ENCODE assay signal across 24 cellular contexts in genomic region chr3:129018751-129019150, GRCh38. TPM values are rescaled to one million over a fixed set of nuclear protein-coding genes. Genes with fewer than 3 reads are reported as not detected.
DNase-seq lines count a peak whose midpoint lies in the region; ATAC-seq, FAIRE-seq and TF ChIP-seq lines count a peak whose summit lies in the region.
"Had no signal": no experiment of that assay in that cellular context is flagged by ENCODE, and none has a peak within 500 bp of the region (broad histone marks: within the 10 kb centered on the region; RNA-seq: fewer than 3 reads in every experiment).

No MANE protein-coding gene starts in this region.

- H3K27me3 ChIP-seq in right atrium auricular region (no peaks in the 10 kb centered on the region), upper lobe of right lung (no peaks in the 10 kb centered on the region)
- H3K27me3 ChIP-seq: adrenal gland, vagina had no signal

- H3K36me3 ChIP-seq in right atrium auricular region: no peaks in the 10 kb centered on the region
- no peaks in the 10 kb centered on the region for H3K36me3 ChIP-seq in upper lobe of right lung
- H3K36me3 ChIP-seq: adrenal gland, vagina had no signal

- no peak for TF ChIP-seq CTCF in right atrium auricular region (IDR thresholded peaks at IDR 0.05)
- TF ChIP-seq CTCF in chondrocyte (IDR thresholded peaks at IDR 0.05): no peak
- no peak for TF ChIP-seq CTCF in upper lobe of right lung (IDR thresholded peaks at IDR 0.05)
- no peak for TF ChIP-seq CTCF in D721Med (IDR thresholded peaks at IDR 0.05; ENCODE audit: insufficient read depth, missing control alignments)

- H3K27ac Mint-ChIP-seq in chondrocyte (ENCODE audit: unreplicated experiment): no peak overlapping the region

- no peaks in the 10 kb centered on the region for H3K9me3 ChIP-seq in right atrium auricular region
- H3K9me3 ChIP-seq in upper lobe of right lung: no peaks in the 10 kb centered on the region
- H3K9me3 ChIP-seq: adrenal gland, SK-N-SH, vagina had no signal

- H3K9me3 Mint-ChIP-seq in chondrocyte (ENCODE audit: low read depth): peaks cover 2% of the 10 kb centered on the region

- no peak for FAIRE-seq in D721Med (lab: Jason Lieb, UNC)
- FAIRE-seq: GM18507, RCC 7860 had no signal

- peaks cover 5% of the 10 kb centered on the region for H3K4me1 Mint-ChIP-seq in chondrocyte (ENCODE audit: low read depth)

- peak; percentile 51 for DNase-seq in Right ventricle myocardium inferior (ENCODE audit: missing footprints)
- no peak for DNase-seq in right atrium auricular region (ENCODE audit: low spot score)
- peak; percentile 54 for DNase-seq in chondrocyte (ENCODE audit: low spot score)
- peak; percentile 52 for DNase-seq in myocyte (ENCODE audit: low read depth)
- DNase-seq in upper lobe of right lung: no peak
- DNase-seq in NCI-H1694 treated with DMSO at 0.1 percent for 48 hours (lab: John Stamatoyannopoulos, UW): no peak
- no peak for DNase-seq in D721Med (ENCODE audit: insufficient read length, low spot score)
- DNase-seq: activated CD4-positive, alpha-beta T cell treated with anti-CD3 and anti-CD28 coated beads for 1 hour; adrenal gland; erythroblast; foreskin melanocyte; midbrain; NCI-H1105; NCI-H510A; SK-N-SH; stimulated activated CD4-positive, alpha-beta T cell treated with anti-CD3 and anti-CD28 coated beads, Interleukin-4, amount 100 ng/mL, for 4 hours had no signal

- peaks cover 5% of the 10 kb centered on the region for H3K27me3 Mint-ChIP-seq in chondrocyte (ENCODE audit: low read depth)

- no peaks in the 10 kb centered on the region for H3K36me3 Mint-ChIP-seq in chondrocyte (ENCODE audit: low read depth)

- H3K27ac ChIP-seq in right atrium auricular region (no peak overlapping the region), upper lobe of right lung (peak overlapping the region; percentile 86)
- H3K27ac ChIP-seq: adrenal gland, vagina had no signal

- H3K4me1 ChIP-seq in right atrium auricular region (peaks cover 0 to 75% of the 10 kb centered on the region in 2 donors), upper lobe of right lung (peaks cover 58% of the 10 kb centered on the region)

- H3K4me3 ChIP-seq in right atrium auricular region (no peak overlapping the region), upper lobe of right lung (no peak overlapping the region)
- H3K4me3 ChIP-seq: adrenal gland, vagina had no signal

- intact Hi-C loops in Right ventricle myocardium inferior (cut with DNase I): no loop called here
- intact Hi-C loops in upper lobe of right lung (cut with DNase I): no loop called here

- no peak overlapping the region for H3K4me3 Mint-ChIP-seq in chondrocyte (ENCODE audit: unreplicated experiment)

- ATAC-seq in Right ventricle myocardium inferior (no peak), upper lobe of right lung (no peak), HG03342 (IDR thresholded peaks at IDR 0.05; ENCODE audit: unreplicated experiment) (no peak)

RNA-seq across cellular contexts. Expression of gene EFCC1, which starts 17.6 kb away (rescaled TPM):
- total RNA-seq in Right ventricle myocardium inferior: 2.3 TPM
- total RNA-seq in right atrium auricular region: 1 to 10 TPM; 1.2 to 1.5 TPM
- total RNA-seq in chondrocyte: 0.13 TPM in 1 of 3 replicates, not detected in the others
- total RNA-seq in myocyte: 1.6 and 4.6 TPM in 2 replicates
- 1.6 TPM for polyA plus RNA-seq in myocyte (2012)
- 17.2 TPM for total RNA-seq in upper lobe of right lung
- total RNA-seq: A673 had no signal
- polyA plus RNA-seq: BJ, SK-N-SH had no signal

RNA-seq across cellular contexts. Expression of gene CFAP92, which starts 24.9 kb away (rescaled TPM):
- total RNA-seq in Right ventricle myocardium inferior (0.49 TPM), right atrium auricular region (not detected), chondrocyte (not detected in 3 replicates), myocyte (0.05 and 0.08 TPM in 2 replicates), upper lobe of right lung (1.9 TPM)
- 0.64 TPM for polyA plus RNA-seq in myocyte (2012)
- total RNA-seq: A673, vagina had no signal
- polyA plus RNA-seq: BJ, SK-N-SH had no signal

RNA-seq across cellular contexts. Expression of gene GP9, which starts 41.8 kb away (rescaled TPM):
- total RNA-seq in Right ventricle myocardium inferior: not detected
- total RNA-seq in right atrium auricular region: not detected
- total RNA-seq in chondrocyte: not detected in 3 replicates
- not detected in 2 replicates for total RNA-seq in myocyte
- not detected for polyA plus RNA-seq in myocyte (2012)
- 1.2 TPM for total RNA-seq in upper lobe of right lung
- total RNA-seq: A673; activated CD8-positive, alpha-beta memory T cell treated with anti-CD3 and anti-CD28 coated beads for 36 hours; adrenal gland; dermis microvascular lymphatic vessel endothelial cell; vagina had no signal
- polyA plus RNA-seq: BJ, SK-N-SH had no signal

Comparison
In these comparisons a context has a peak if more than half of its experiments do, and no peak if none do; other contexts are left out.
1. DNase-seq: peak in Right ventricle myocardium inferior (single experiment), chondrocyte (single experiment) and myocyte (single experiment); none in right atrium auricular region (single experiment), upper lobe of right lung (single experiment), NCI-H1694 treated with DMSO at 0.1 percent for 48 hours (single experiment) and D721Med (single experiment).